Comparison of ENCODE assay signal across 8 cellular contexts in genomic region chr5:34929720-34930526, GRCh38. TPM values are rescaled to one million over a fixed set of nuclear protein-coding genes. Genes with fewer than 3 reads are reported as not detected.
DNase-seq lines count a peak whose midpoint lies in the region; ATAC-seq and TF ChIP-seq lines count a peak whose summit lies in the region.

No MANE protein-coding gene starts in this region.

- WGBS in mesodermal cell (ENCODE audit: insufficient coverage in 2 of 2), 2 experiments = 0 to 1% methylated on average over 49 to 51 of the region's 71 CpGs

- peak overlapping the region; percentile 92 for H3K27ac ChIP-seq in HL-60 (replicated peaks)
- peak overlapping the region; percentile 89 for H3K27ac ChIP-seq in mesodermal cell (ENCODE audit: low read depth, low read length, severe bottlenecking)

- H3K4me3 ChIP-seq in HL-60 (replicated peaks; ENCODE audit: insufficient read depth, low read length) = peak overlapping the region; percentile 84
- peak overlapping the region; percentile 99 for H3K4me3 ChIP-seq in endocrine pancreas (ENCODE audit: control insufficient read depth, insufficient read depth, low read length)
- H3K4me3 ChIP-seq in mesodermal cell (ENCODE audit: extremely low read depth, insufficient read depth, low read length, poor library complexity, severe bottlenecking) = peak overlapping the region; percentile 84

- H3K4me1 ChIP-seq in endocrine pancreas (ENCODE audit: control insufficient read depth, insufficient read depth, low read length) = peaks cover 11% of the 10 kb centered on the region
- H3K4me1 ChIP-seq in mesodermal cell (ENCODE audit: control insufficient read depth, insufficient read depth, low read length, poor library complexity, severe bottlenecking) = peaks cover 11% of the 10 kb centered on the region

- peak overlapping the region; percentile 94 for H3K9ac ChIP-seq in endocrine pancreas (ENCODE audit: control insufficient read depth, insufficient read depth, low read length)

- DNase-seq in COLO829 (ENCODE audit: low spot score) = peak; percentile 22
- peak; percentile 58 to 83 for DNase-seq in HL-60 (ENCODE audit: low read depth in 1 of 2, low spot score in 1 of 2)
- DNase-seq in NOMO-1 treated with dmso at 0.1 percent for 144 hours (lab: John Stamatoyannopoulos, UW; ENCODE audit: unreplicated experiment) = peak; percentile 88
- DNase-seq in activated CD8-positive, alpha-beta memory T cell treated with anti-CD3 and anti-CD28 coated beads, Interleukin-2, amount 50 U/mL, for 1 hour (ENCODE audit: extremely low read depth) = peak; percentile 49
- DNase-seq in stimulated activated CD8-positive, alpha-beta memory T cell treated with anti-CD3 and anti-CD28 coated beads, Interleukin-15, amount 100 ng/mL, for 4 hours (ENCODE audit: low read depth in 2 of 2) = peak; percentile 59 to 62

- H3K36me3 ChIP-seq in endocrine pancreas (ENCODE audit: control insufficient read depth, insufficient read depth, low read length) (no peaks in the 10 kb centered on the region), mesodermal cell (ENCODE audit: control insufficient read depth, insufficient read depth, low read length) (peaks cover 40% of the 10 kb centered on the region)

- ATAC-seq in GM19468 (IDR thresholded peaks at IDR 0.05; ENCODE audit: extremely low read depth, unreplicated experiment) = peak; percentile 83

- TF ChIP-seq CTCF in HL-60 (IDR thresholded peaks at IDR 0.05; ENCODE audit: insufficient read depth, low read length) = no peak

- H3K9me3 ChIP-seq in endocrine pancreas (ENCODE audit: control insufficient read depth, low read length) (no peaks in the 10 kb centered on the region), mesodermal cell (ENCODE audit: control insufficient read depth, low read length) (no peaks in the 10 kb centered on the region)

- H3K27me3 ChIP-seq in HL-60 (ENCODE audit: insufficient read depth, poor library complexity, severe bottlenecking) (no peaks in the 10 kb centered on the region), endocrine pancreas (ENCODE audit: control insufficient read depth, insufficient read depth, low read length) (no peaks in the 10 kb centered on the region)

RNA-seq across cellular contexts. Expression of gene DNAJC21, which starts 0.6 kb away (rescaled TPM):
- polyA plus RNA-seq in mesodermal cell (2013, experiment 1 of 2) = 56.8 TPM
- polyA plus RNA-seq in mesodermal cell (2013, experiment 2 of 2) = 61.4 TPM

RNA-seq across cellular contexts. Expression of gene BRIX1, which starts 14.4 kb away (rescaled TPM):
- polyA plus RNA-seq in mesodermal cell (2013, experiment 1 of 2) = 34.2 TPM
- 40.7 TPM for polyA plus RNA-seq in mesodermal cell (2013, experiment 2 of 2)

RNA-seq across cellular contexts. Expression of gene RAD1, which starts 14.6 kb away (rescaled TPM):
- 22.5 TPM for polyA plus RNA-seq in mesodermal cell (2013, experiment 1 of 2)
- 23.7 TPM for polyA plus RNA-seq in mesodermal cell (2013, experiment 2 of 2)

Comparison
In these comparisons a context has a peak if more than half of its experiments do, and no peak if none do; other contexts are left out.
1. Peak in every context shown above with its lines: DNase-seq, ATAC-seq, H3K4me3 ChIP-seq and H3K27ac ChIP-seq.
2. DNase-seq: peak in every context shown above with its lines; median percentile 88 in NOMO-1 treated with dmso at 0.1 percent for 144 hours; 70 in HL-60; 60 in stimulated activated CD8-positive, alpha-beta memory T cell treated with anti-CD3 and anti-CD28 coated beads, Interleukin-15, amount 100 ng/mL, for 4 hours; 49 in activated CD8-positive, alpha-beta memory T cell treated with anti-CD3 and anti-CD28 coated beads, Interleukin-2, amount 50 U/mL, for 1 hour; 22 in COLO829.